In genomic region chr2:65608391-65608790, GRCh38 we compare ENCODE assay signal across 16 cellular contexts.
"Had no signal": no experiment of that assay in that cellular context is flagged by ENCODE, and none has a peak within 500 bp of the region (broad histone marks: within the 10 kb centered on the region; RNA-seq: fewer than 3 reads in every experiment).

No MANE protein-coding gene starts in this region.

- H3K36me3 Mint-ChIP-seq: activated naive CD8-positive, alpha-beta T cell treated with anti-CD3 and anti-CD28 coated beads, Interleukin-2, amount 10 ng/mL, durations not matched to agents 7 days and 5 days; WTC11 had no signal

- H3K27me3 ChIP-seq: gastroesophageal sphincter, heart right ventricle had no signal

- H3K9me3 Mint-ChIP-seq: activated CD8-positive, alpha-beta T cell treated with anti-CD3 and anti-CD28 coated beads for 36 hours; activated naive CD8-positive, alpha-beta T cell treated with anti-CD3 and anti-CD28 coated beads, Interleukin-2, amount 10 ng/mL, durations not matched to agents 7 days and 5 days; activated T-helper 1 cell treated with anti-CD3 and anti-CD28 coated beads, Interleukin-12 subunit alpha, Interleukin-12 subunit beta, Interleukin-2, Interleukin-4 antibody, amounts not matched to agents 30 ng/mL and 10 ng/mL and 1 ng/mL, durations not matched to agents 14 hours and 24 hours and 36 hours had no signal

- H3K36me3 ChIP-seq: gastroesophageal sphincter, heart right ventricle had no signal

- H3K27me3 Mint-ChIP-seq: activated CD8-positive, alpha-beta T cell treated with anti-CD3 and anti-CD28 coated beads for 36 hours; activated naive CD8-positive, alpha-beta T cell treated with anti-CD3 and anti-CD28 coated beads, Interleukin-2, amount 10 ng/mL, durations not matched to agents 7 days and 5 days had no signal

- H3K4me3 ChIP-seq: gastroesophageal sphincter, heart right ventricle, lung had no signal

- H3K4me1 Mint-ChIP-seq: activated naive CD8-positive, alpha-beta T cell treated with anti-CD3 and anti-CD28 coated beads, Interleukin-2, amount 10 ng/mL, durations not matched to agents 7 days and 5 days had no signal

- H3K9me3 ChIP-seq: gastroesophageal sphincter, heart right ventricle had no signal

- FAIRE-seq: bronchial epithelial cell had no signal

- H3K4me3 Mint-ChIP-seq: activated CD8-positive, alpha-beta T cell treated with anti-CD3 and anti-CD28 coated beads for 36 hours; activated naive CD8-positive, alpha-beta T cell treated with anti-CD3 and anti-CD28 coated beads, Interleukin-2, amount 10 ng/mL, durations not matched to agents 7 days and 5 days; activated T-helper 1 cell treated with anti-CD3 and anti-CD28 coated beads, Interleukin-12 subunit alpha, Interleukin-12 subunit beta, Interleukin-2, Interleukin-4 antibody, amounts not matched to agents 30 ng/mL and 10 ng/mL and 1 ng/mL, durations not matched to agents 14 hours and 24 hours and 36 hours; WTC11 had no signal

- H3K27ac ChIP-seq: gastroesophageal sphincter, heart right ventricle had no signal

- ATAC-seq: activated CD8-positive, alpha-beta T cell treated with anti-CD3 and anti-CD28 coated beads for 36 hours; gastroesophageal sphincter; heart right ventricle; left colon; WTC11 had no signal

- DNase-seq: activated CD4-positive, alpha-beta T cell treated with anti-CD3 and anti-CD28 coated beads for 48 hours; activated CD8-positive, alpha-beta T cell treated with anti-CD3 and anti-CD28 coated beads for 36 hours; activated naive CD8-positive, alpha-beta T cell treated with anti-CD3 and anti-CD28 coated beads, Interleukin-2, amount 10 ng/mL, durations not matched to agents 7 days and 5 days; dermis blood vessel endothelial cell; erythroblast; heart right ventricle; left colon; stimulated activated CD4-positive, alpha-beta T cell treated with anti-CD3 and anti-CD28 coated beads, Interleukin-2, amount 100 ng/mL, for 48 hours; stimulated activated naive CD4-positive, alpha-beta T cell; T-helper 2 cell; trophoblast cell had no signal

- H3K27ac Mint-ChIP-seq: activated CD8-positive, alpha-beta T cell treated with anti-CD3 and anti-CD28 coated beads for 36 hours; activated naive CD8-positive, alpha-beta T cell treated with anti-CD3 and anti-CD28 coated beads, Interleukin-2, amount 10 ng/mL, durations not matched to agents 7 days and 5 days; activated T-helper 1 cell treated with anti-CD3 and anti-CD28 coated beads, Interleukin-12 subunit alpha, Interleukin-12 subunit beta, Interleukin-2, Interleukin-4 antibody, amounts not matched to agents 30 ng/mL and 10 ng/mL and 1 ng/mL, durations not matched to agents 14 hours and 24 hours and 36 hours; WTC11 had no signal
